Comparison of ENCODE assay signal across 17 cellular contexts in genomic region chr20:58753929-58754551, GRCh38.
A peak's percentile ranks its signal among the peaks of the same experiment; 100 is the strongest.
DNase-seq lines count a peak whose midpoint lies in the region; ATAC-seq and TF ChIP-seq lines count a peak whose summit lies in the region.
"Had no signal": no experiment of that assay in that cellular context is flagged by ENCODE, and none has a peak within 500 bp of the region (broad histone marks: within the 10 kb centered on the region; RNA-seq: fewer than 3 reads in every experiment).

No MANE protein-coding gene starts in this region.

- intact Hi-C loops in activated naive CD4-positive, alpha-beta T cell treated with anti-CD3 and anti-CD28 coated beads for 36 hours (cut with micrococcal nuclease), result no loop called here

- CTCF ChIA-PET in WTC11 (lab: Charles Lee), result interaction anchor here (0.7 to 2.1 kb wide), 3 partner anchors 9 to 103 kb away, joined by 4 to 8 read pairs (median 6); partner anchors contain the start of gene STX16
- CTCF ChIA-PET in activated naive CD4-positive, alpha-beta T cell treated with anti-CD3 and anti-CD28 coated beads for 36 hours (lab: Charles Lee), result no interaction called here

- H3K4me3 Mint-ChIP-seq in WTC11, result no peak overlapping the region
- H3K4me3 Mint-ChIP-seq in activated naive CD4-positive, alpha-beta T cell treated with anti-CD3 and anti-CD28 coated beads for 36 hours, result no peak overlapping the region
- no peak overlapping the region for H3K4me3 Mint-ChIP-seq in activated naive CD8-positive, alpha-beta T cell treated with anti-CD3 and anti-CD28 coated beads, Interleukin-2, amount 50 U/mL, for 24 hours
- H3K4me3 Mint-ChIP-seq: B cell had no signal

- H3K36me3 Mint-ChIP-seq in WTC11, result no peaks in the 10 kb centered on the region
- H3K36me3 Mint-ChIP-seq in activated naive CD4-positive, alpha-beta T cell treated with anti-CD3 and anti-CD28 coated beads for 36 hours (ENCODE audit: low read depth), result no peaks in the 10 kb centered on the region
- no peaks in the 10 kb centered on the region for H3K36me3 Mint-ChIP-seq in activated naive CD8-positive, alpha-beta T cell treated with anti-CD3 and anti-CD28 coated beads, Interleukin-2, amount 50 U/mL, for 24 hours (ENCODE audit: low read depth)

- TF ChIP-seq CTCF in WTC11 (IDR thresholded peaks at IDR 0.05), result no peak

- DNase-seq in activated CD8-positive, alpha-beta memory T cell treated with anti-CD3 and anti-CD28 coated beads for 24 hours, result peak; percentile 30
- DNase-seq in activated CD8-positive, alpha-beta memory T cell treated with anti-CD3 and anti-CD28 coated beads, Interleukin-2, amount 50 U/mL, for 4 hours, result no peak
- no peak for DNase-seq in WTC11 (ENCODE audit: low spot score)
- peak; percentile 24 for DNase-seq in left lobe of liver (ENCODE audit: low spot score)
- peak; percentile 19 for DNase-seq in ureter (ENCODE audit: low spot score)
- DNase-seq in activated naive CD4-positive, alpha-beta T cell treated with anti-CD3 and anti-CD28 coated beads for 36 hours, result no peak
- DNase-seq in NCI-H1105 treated with DMSO at 0.1 percent for 48 hours (lab: John Stamatoyannopoulos, UW), result no peak
- no peak for DNase-seq in activated naive CD8-positive, alpha-beta T cell treated with anti-CD3 and anti-CD28 coated beads, Interleukin-2, amount 50 U/mL, for 24 hours
- DNase-seq: DMS153, GDM1, HCEC 1CT, MM.1S, NCI-H2107, NCI-H510A, NCI-H748 treated with DMSO at 0.1 percent for 48 hours, SHP77 had no signal

- POLR2A ChIA-PET in WTC11 (lab: Charles Lee), result interaction anchor here (0.6 kb wide), 1 partner anchor 39 kb away, joined by 3 read pairs; no protein-coding TSS in a partner anchor

- ATAC-seq in WTC11 (peak; percentile 35), left lobe of liver (no peak)
- no peak for ATAC-seq in activated naive CD8-positive, alpha-beta T cell treated with anti-CD3 and anti-CD28 coated beads, Interleukin-2, amount 50 U/mL, for 24 hours

- H3K27me3 Mint-ChIP-seq in WTC11 (ENCODE audit: low read depth), result peaks cover 55% of the 10 kb centered on the region
- peaks cover 8% of the 10 kb centered on the region for H3K27me3 Mint-ChIP-seq in activated naive CD4-positive, alpha-beta T cell treated with anti-CD3 and anti-CD28 coated beads for 36 hours (ENCODE audit: low read depth)
- peaks cover 23% of the 10 kb centered on the region for H3K27me3 Mint-ChIP-seq in activated naive CD8-positive, alpha-beta T cell treated with anti-CD3 and anti-CD28 coated beads, Interleukin-2, amount 50 U/mL, for 24 hours

- H3K4me1 Mint-ChIP-seq in WTC11, result peaks cover 47% of the 10 kb centered on the region
- no peaks in the 10 kb centered on the region for H3K4me1 Mint-ChIP-seq in activated naive CD4-positive, alpha-beta T cell treated with anti-CD3 and anti-CD28 coated beads for 36 hours (ENCODE audit: low read depth)
- H3K4me1 Mint-ChIP-seq in activated naive CD8-positive, alpha-beta T cell treated with anti-CD3 and anti-CD28 coated beads, Interleukin-2, amount 50 U/mL, for 24 hours, result no peaks in the 10 kb centered on the region
- H3K4me1 Mint-ChIP-seq: B cell had no signal

- peaks cover 17% of the 10 kb centered on the region for H3K9me3 Mint-ChIP-seq in WTC11
- no peaks in the 10 kb centered on the region for H3K9me3 Mint-ChIP-seq in activated naive CD4-positive, alpha-beta T cell treated with anti-CD3 and anti-CD28 coated beads for 36 hours
- no peaks in the 10 kb centered on the region for H3K9me3 Mint-ChIP-seq in activated naive CD8-positive, alpha-beta T cell treated with anti-CD3 and anti-CD28 coated beads, Interleukin-2, amount 50 U/mL, for 24 hours

- peak overlapping the region; percentile 66; the same call in 1 of the 2 replicates for H3K27ac Mint-ChIP-seq in WTC11
- no peak overlapping the region for H3K27ac Mint-ChIP-seq in activated naive CD4-positive, alpha-beta T cell treated with anti-CD3 and anti-CD28 coated beads for 36 hours
- no peak overlapping the region for H3K27ac Mint-ChIP-seq in activated naive CD8-positive, alpha-beta T cell treated with anti-CD3 and anti-CD28 coated beads, Interleukin-2, amount 50 U/mL, for 24 hours
- H3K27ac Mint-ChIP-seq: B cell had no signal

TF ChIP-seq in WTC11, 78 proteins besides CTCF, POLR2A, EP300 and RAD21 (continues in another document):
- TF ChIP-seq FOXJ3 (CRISPR knock-in tag; IDR thresholded peaks at IDR 0.05; ENCODE audit: borderline replicate concordance) (no peak), OVOL2 (CRISPR knock-in tag; IDR thresholded peaks at IDR 0.05; ENCODE audit: borderline replicate concordance) (no peak), CBFB (CRISPR knock-in tag; IDR thresholded peaks at IDR 0.05; ENCODE audit: low read depth) (no peak), AFF4 (CRISPR knock-in tag; IDR thresholded peaks at IDR 0.05; ENCODE audit: borderline replicate concordance) (no peak), MAX (CRISPR knock-in tag; IDR thresholded peaks at IDR 0.05) (no peak), TCF7 (CRISPR knock-in tag; IDR thresholded peaks at IDR 0.05; ENCODE audit: low read depth) (no peak), E2F5 (CRISPR knock-in tag; IDR thresholded peaks at IDR 0.05) (no peak), ZNF232 (CRISPR knock-in tag; IDR thresholded peaks at IDR 0.05) (no peak), SMAD3 (CRISPR knock-in tag; IDR thresholded peaks at IDR 0.05; ENCODE audit: borderline replicate concordance) (no peak), GTF2I (CRISPR knock-in tag; conservative IDR thresholded peaks at IDR 0.05) (no peak), HMGA2 (CRISPR knock-in tag; IDR thresholded peaks at IDR 0.05) (no peak), ZNF396 (CRISPR knock-in tag; IDR thresholded peaks at IDR 0.05; ENCODE audit: borderline replicate concordance) (no peak), TP53 (CRISPR knock-in tag; IDR thresholded peaks at IDR 0.05) (no peak)
- TF ChIP-seq, protein P1, sequence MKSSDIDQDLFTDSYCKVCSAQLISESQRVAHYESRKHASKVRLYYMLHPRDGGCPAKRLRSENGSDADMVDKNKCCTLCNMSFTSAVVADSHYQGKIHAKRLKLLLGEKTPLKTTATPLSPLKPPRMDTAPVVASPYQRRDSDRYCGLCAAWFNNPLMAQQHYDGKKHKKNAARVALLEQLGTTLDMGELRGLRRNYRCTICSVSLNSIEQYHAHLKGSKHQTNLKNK (CRISPR knock-in tag; IDR thresholded peaks at IDR 0.05), result no peak

Comparison
In these comparisons a context has a peak if more than half of its experiments do, and no peak if none do; other contexts are left out.
1. DNase-seq: peak in activated CD8-positive, alpha-beta memory T cell treated with anti-CD3 and anti-CD28 coated beads for 24 hours (single experiment), left lobe of liver (single experiment) and ureter (single experiment); none in activated CD8-positive, alpha-beta memory T cell treated with anti-CD3 and anti-CD28 coated beads, Interleukin-2, amount 50 U/mL, for 4 hours (single experiment), WTC11 (single experiment), activated naive CD4-positive, alpha-beta T cell treated with anti-CD3 and anti-CD28 coated beads for 36 hours (single experiment), NCI-H1105 treated with DMSO at 0.1 percent for 48 hours (single experiment) and activated naive CD8-positive, alpha-beta T cell treated with anti-CD3 and anti-CD28 coated beads, Interleukin-2, amount 50 U/mL, for 24 hours (single experiment).